1 cellular context compared by ENCODE assay signal in genomic region chr3:49786357-49787181, GRCh38.
TF ChIP-seq lines count a peak whose summit lies in the region.

Gene IP6K1 (minus strand): TSS chr3:49786542. CDS start chr3:49748040, 38,502 bp downstream.

TF ChIP-seq in K562, 482 proteins besides CTCF, POLR2A, EP300 and RAD21 (continued from another document and continues in another):
- peak; percentile 97 for TF ChIP-seq MGA (IDR thresholded peaks at IDR 0.05)
- no peak for TF ChIP-seq ZNF75A (CRISPR knock-in tag; IDR thresholded peaks at IDR 0.05)
- TF ChIP-seq ZNF778 (CRISPR knock-in tag; IDR thresholded peaks at IDR 0.05): no peak
- peak; percentile 54; the same call in 1 of the 2 replicates for TF ChIP-seq ZBTB12 (CRISPR knock-in tag; IDR thresholded peaks at IDR 0.05)
- no peak for TF ChIP-seq ZBTB33 (CRISPR knock-in tag; IDR thresholded peaks at IDR 0.05)
- TF ChIP-seq CHD2 (IDR thresholded peaks at IDR 0.05; ENCODE audit: low read depth, low read length): peak; percentile 79
- TF ChIP-seq TBL1XR1 (IDR thresholded peaks at IDR 0.05; ENCODE audit: low read length in 2 of 2): no peak
- no peak for TF ChIP-seq KLF16 (IDR thresholded peaks at IDR 0.05)
- no peak for TF ChIP-seq MIER1 (IDR thresholded peaks at IDR 0.05; ENCODE audit: low read depth)
- peak; percentile 30 for TF ChIP-seq FIP1L1 (IDR thresholded peaks at IDR 0.05; ENCODE audit: low read depth, low read length, poor library complexity, severe bottlenecking)
- 0 out of 2 replicates have a peak, but pooled peaks have one; percentile 41 for TF ChIP-seq ZNF76 (CRISPR knock-in tag; IDR thresholded peaks at IDR 0.05; ENCODE audit: borderline replicate concordance)
- no peak; the same call in 1 of the 2 replicates for TF ChIP-seq EGR1 (conservative IDR thresholded peaks at IDR 0.05)
- no peak for TF ChIP-seq ZNF316 (IDR thresholded peaks at IDR 0.05)
- TF ChIP-seq POLR2AphosphoS2 (IDR thresholded peaks at IDR 0.05; ENCODE audit: low read length): no peak
- no peak for TF ChIP-seq CBX5 (IDR thresholded peaks at IDR 0.05; ENCODE audit: borderline replicate concordance, low read depth)
- no peak for TF ChIP-seq ZNF224 (CRISPR knock-in tag; IDR thresholded peaks at IDR 0.05)
- peak; percentile 51 for TF ChIP-seq NFRKB (IDR thresholded peaks at IDR 0.05; ENCODE audit: low read depth)
- TF ChIP-seq BMI1 (IDR thresholded peaks at IDR 0.05; ENCODE audit: low read length): peak; percentile 59; the same call in 1 of the 2 replicates
- no peak for TF ChIP-seq ZNF740 (CRISPR knock-in tag; IDR thresholded peaks at IDR 0.05)
- no peak for TF ChIP-seq ZNF740 (tag; IDR thresholded peaks at IDR 0.05)
- no peak for TF ChIP-seq SMARCA4 (IDR thresholded peaks at IDR 0.05)
- TF ChIP-seq KLF1 (tag; IDR thresholded peaks at IDR 0.05): no peak
- TF ChIP-seq SMARCE1 (IDR thresholded peaks at IDR 0.05): no peak
- no peak for TF ChIP-seq PHTF2 (CRISPR knock-in tag; IDR thresholded peaks at IDR 0.05)
- TF ChIP-seq GTF2F1 (IDR thresholded peaks at IDR 0.05; ENCODE audit: low read depth, low read length): no peak
- TF ChIP-seq FOSL1 (tag; conservative IDR thresholded peaks at IDR 0.05): no peak
- no peak for TF ChIP-seq TAF7 (tag; IDR thresholded peaks at IDR 0.05)
- no peak for TF ChIP-seq ZNF384 (IDR thresholded peaks at IDR 0.05; ENCODE audit: low read depth, low read length)
- TF ChIP-seq CEBPB (tag; IDR thresholded peaks at IDR 0.05): no peak
- no peak for TF ChIP-seq ZFP36 (IDR thresholded peaks at IDR 0.05; ENCODE audit: low read depth, low read length, partially characterized antibody)
- no peak for TF ChIP-seq ZBTB43 (CRISPR knock-in tag; IDR thresholded peaks at IDR 0.05)
- peak; percentile 59; the same call in 1 of the 2 replicates for TF ChIP-seq ZNF589 (CRISPR knock-in tag; IDR thresholded peaks at IDR 0.05; ENCODE audit: low read depth)
- TF ChIP-seq ZNF41 (CRISPR knock-in tag; conservative IDR thresholded peaks at IDR 0.05): 0 out of 2 replicates have a peak, but pooled peaks have one; percentile 39
- no peak for TF ChIP-seq ARHGAP35 (IDR thresholded peaks at IDR 0.05; ENCODE audit: partially characterized antibody)
- TF ChIP-seq ZNF511 (CRISPR knock-in tag; IDR thresholded peaks at IDR 0.05): no peak; the same call in 1 of the 2 replicates
- no peak for TF ChIP-seq ATF1 (CRISPR knock-in tag; IDR thresholded peaks at IDR 0.05)
- TF ChIP-seq ATF1 (tag; IDR thresholded peaks at IDR 0.05): peak; percentile 94
- TF ChIP-seq CREB3 (tag; conservative IDR thresholded peaks at IDR 0.05; ENCODE audit: low read depth): peak; percentile 44; the same call in 1 of the 2 replicates
- 0 out of 2 replicates have a peak, but pooled peaks have one; percentile 43 for TF ChIP-seq ATF6 (CRISPR knock-in tag; IDR thresholded peaks at IDR 0.05)
- no peak for TF ChIP-seq DLX4 (CRISPR knock-in tag; IDR thresholded peaks at IDR 0.05)
- TF ChIP-seq ZNF583 (CRISPR knock-in tag; IDR thresholded peaks at IDR 0.05): peak; percentile 64; the same call in 1 of the 2 replicates
- no peak for TF ChIP-seq KAT2B (IDR thresholded peaks at IDR 0.05; ENCODE audit: low read depth, low read length)
- TF ChIP-seq STAT5B (CRISPR knock-in tag; IDR thresholded peaks at IDR 0.05): no peak
- no peak for TF ChIP-seq POLR3G (IDR thresholded peaks at IDR 0.05; ENCODE audit: extremely low read depth, insufficient read length, insufficient replicate concordance)
- no peak for TF ChIP-seq PRPF4 (IDR thresholded peaks at IDR 0.05; ENCODE audit: insufficient read depth, low read depth, low read length, poor library complexity, severe bottlenecking)
